7 cellular contexts compared by ENCODE assay signal in genomic region chr17:28335959-28336871, GRCh38.
DNase-seq lines count a peak whose midpoint lies in the region; ATAC-seq and TF ChIP-seq lines count a peak whose summit lies in the region.

No MANE protein-coding gene starts in this region.

- no peaks in the 10 kb centered on the region for H3K27me3 ChIP-seq in GM06990 (replicated peaks; ENCODE audit: control insufficient read depth, insufficient read depth, low read length)
- H3K27me3 ChIP-seq in effector memory CD4-positive, alpha-beta T cell (replicated peaks; ENCODE audit: control insufficient read depth, insufficient read depth, low read length, poor library complexity, severe bottlenecking), result no peaks in the 10 kb centered on the region

- peaks cover 11% of the 10 kb centered on the region for H3K36me3 ChIP-seq in GM06990 (ENCODE audit: control insufficient read depth, insufficient read depth, low read length)
- peaks cover 17% of the 10 kb centered on the region for H3K36me3 ChIP-seq in effector memory CD4-positive, alpha-beta T cell (ENCODE audit: control insufficient read depth, insufficient read depth, low read length)

- peak overlapping the region; percentile 80 for H3K27ac ChIP-seq in effector memory CD4-positive, alpha-beta T cell (ENCODE audit: insufficient read depth, low read length, poor library complexity, severe bottlenecking)

- peaks cover 18% of the 10 kb centered on the region for H3K4me1 ChIP-seq in effector memory CD4-positive, alpha-beta T cell (ENCODE audit: control insufficient read depth, insufficient read depth, low read length, poor library complexity, severe bottlenecking)

- ATAC-seq in HG02981 (IDR thresholded peaks at IDR 0.05; ENCODE audit: unreplicated experiment), result no peak

- no peak for TF ChIP-seq CTCF in GM06990 (IDR thresholded peaks at IDR 0.05; ENCODE audit: insufficient read depth, low read length, poor library complexity, severe bottlenecking)

- no peaks in the 10 kb centered on the region for H3K9me3 ChIP-seq in effector memory CD4-positive, alpha-beta T cell (ENCODE audit: control insufficient read depth, low read length)

- H3K4me3 ChIP-seq in GM06990 (replicated peaks; ENCODE audit: low read depth, low read length), result peak overlapping the region; percentile 92
- peak overlapping the region; percentile 85 for H3K4me3 ChIP-seq in effector memory CD4-positive, alpha-beta T cell (ENCODE audit: insufficient read depth, low read depth, low read length, poor library complexity, severe bottlenecking)

- DNase-seq in GM06990 (ENCODE audit: extremely low read depth, insufficient read length), result no peak
- peak; percentile 88 for DNase-seq in LoVo (ENCODE audit: low spot score)
- DNase-seq in T1000 (lab: John Stamatoyannopoulos, UW), result peak; percentile 49
- no peak for DNase-seq in effector memory CD4-positive, alpha-beta T cell
- DNase-seq in medulla oblongata (ENCODE audit: extremely low spot score), result peak; percentile 36
- DNase-seq in superior temporal gyrus (ENCODE audit: extremely low spot score), result peak; percentile 27

Comparison
In these comparisons a context has a peak if more than half of its experiments do, and no peak if none do; other contexts are left out.
1. DNase-seq: peak in LoVo (single experiment), T1000 (single experiment), medulla oblongata (single experiment) and superior temporal gyrus (single experiment); none in GM06990 (single experiment) and effector memory CD4-positive, alpha-beta T cell (0 of 3).